Comparison of ENCODE assay signal across 13 cellular contexts in genomic region chr6:43090557-43090952, GRCh38. TPM values are rescaled to one million over a fixed set of nuclear protein-coding genes. Genes with fewer than 3 reads are reported as not detected.
DNase-seq lines count a peak whose midpoint lies in the region; ATAC-seq and TF ChIP-seq lines count a peak whose summit lies in the region.
"Had no signal": no experiment of that assay in that cellular context is flagged by ENCODE, and none has a peak within 500 bp of the region (broad histone marks: within the 10 kb centered on the region; RNA-seq: fewer than 3 reads in every experiment).

No MANE protein-coding gene starts in this region.

- H3K27me3 ChIP-seq in lower lobe of right lung (ENCODE audit: low read depth): no peaks in the 10 kb centered on the region
- H3K27me3 ChIP-seq in vagina: no peaks in the 10 kb centered on the region
- H3K27me3 ChIP-seq: tibial nerve had no signal

- ATAC-seq in lower lobe of right lung: no peak
- ATAC-seq: activated T-cell treated with anti-CD3 and anti-CD28 coated beads, Interleukin-2, amount 50 U/mL, for 4 hours; natural killer cell had no signal

- TF ChIP-seq POLR2A in vagina (IDR thresholded peaks at IDR 0.05): no peak

- H3K9me3 ChIP-seq in lower lobe of right lung: no peaks in the 10 kb centered on the region
- H3K9me3 ChIP-seq in vagina: no peaks in the 10 kb centered on the region
- H3K9me3 ChIP-seq: tibial nerve had no signal

- peak; percentile 62 for DNase-seq in NCI-H510A treated with DMSO at 0.1 percent for 48 hours (lab: John Stamatoyannopoulos, UW)
- DNase-seq in NCI-H510A (lab: John Stamatoyannopoulos, UW): no peak
- DNase-seq in astrocyte of the hippocampus (ENCODE audit: low read depth, low spot score): peak; percentile 36
- no peak for DNase-seq in lower lobe of right lung
- no peak for DNase-seq in vagina (ENCODE audit: extremely low spot score in 2 of 2)
- no peak for DNase-seq in activated naive CD4-positive, alpha-beta T cell treated with Interleukin-2 at 50 U/mL for 16 hours
- DNase-seq in activated CD4-positive, alpha-beta T cell treated with anti-CD3 and anti-CD28 coated beads, Interleukin-2, amount 50 U/mL, for 48 hours: no peak
- no peak for DNase-seq in substantia nigra (lab: John Stamatoyannopoulos, UW)
- DNase-seq: activated T-cell treated with anti-CD3 and anti-CD28 coated beads, Interleukin-2, amount 50 U/mL, for 4 hours; natural killer cell; NCI-H82; stimulated activated CD4-positive, alpha-beta T cell treated with anti-CD3 and anti-CD28 coated beads, Interleukin-4, amount 100 ng/mL, for 24 hours had no signal

- peak overlapping the region; percentile 86 for H3K27ac ChIP-seq in lower lobe of right lung
- peak overlapping the region; percentile 84 for H3K27ac ChIP-seq in vagina
- no peak overlapping the region for H3K27ac ChIP-seq in substantia nigra (ENCODE audit: low read depth, low read length, poor library complexity, severe bottlenecking)
- H3K27ac ChIP-seq: tibial nerve had no signal

- intact Hi-C loops in lower lobe of right lung (cut with DNase I) (no loop called here), vagina (cut with DNase I) (no loop called here)

- no peaks in the 10 kb centered on the region for H3K36me3 ChIP-seq in lower lobe of right lung
- no peaks in the 10 kb centered on the region for H3K36me3 ChIP-seq in vagina
- H3K36me3 ChIP-seq: tibial nerve had no signal

- H3K4me3 ChIP-seq in lower lobe of right lung (peak overlapping the region; percentile 31), vagina (no peak overlapping the region)
- H3K4me3 ChIP-seq: tibial nerve had no signal

- H3K4me1 ChIP-seq in lower lobe of right lung (peaks cover 66% of the 10 kb centered on the region), vagina (peaks cover 80% of the 10 kb centered on the region)
- H3K4me1 ChIP-seq: tibial nerve had no signal

- no peak for TF ChIP-seq CTCF in lower lobe of right lung (IDR thresholded peaks at IDR 0.05)
- TF ChIP-seq CTCF in vagina (IDR thresholded peaks at IDR 0.05): no peak

RNA-seq across cellular contexts. Expression of gene PTK7, which starts 14.4 kb away (rescaled TPM):
- total RNA-seq in lower lobe of right lung (81.0 TPM), vagina (62.1 TPM)

RNA-seq across cellular contexts. Expression of gene KLC4, which starts 31.1 kb away (rescaled TPM):
- total RNA-seq in lower lobe of right lung: 45.2 TPM
- 17.2 TPM for total RNA-seq in vagina

RNA-seq across cellular contexts. Expression of gene MRPL2, which starts 31.3 kb away (rescaled TPM):
- total RNA-seq in lower lobe of right lung (40.1 TPM), vagina (14.2 TPM)

RNA-seq across cellular contexts. Expression of gene CUL7, which starts 36.9 kb away (rescaled TPM):
- total RNA-seq in lower lobe of right lung: 16.1 TPM
- 13.0 TPM for total RNA-seq in vagina

Comparison
In these comparisons a context has a peak if more than half of its experiments do, and no peak if none do; other contexts are left out.
1. DNase-seq: peak in NCI-H510A treated with DMSO at 0.1 percent for 48 hours (single experiment) and astrocyte of the hippocampus (single experiment); none in NCI-H510A (single experiment), lower lobe of right lung (single experiment), vagina (0 of 2), activated naive CD4-positive, alpha-beta T cell treated with Interleukin-2 at 50 U/mL for 16 hours (single experiment), activated CD4-positive, alpha-beta T cell treated with anti-CD3 and anti-CD28 coated beads, Interleukin-2, amount 50 U/mL, for 48 hours (0 of 2) and substantia nigra (0 of 49).